Comparison of ENCODE assay signal across 1 cellular context in the genomic region with DNA sequence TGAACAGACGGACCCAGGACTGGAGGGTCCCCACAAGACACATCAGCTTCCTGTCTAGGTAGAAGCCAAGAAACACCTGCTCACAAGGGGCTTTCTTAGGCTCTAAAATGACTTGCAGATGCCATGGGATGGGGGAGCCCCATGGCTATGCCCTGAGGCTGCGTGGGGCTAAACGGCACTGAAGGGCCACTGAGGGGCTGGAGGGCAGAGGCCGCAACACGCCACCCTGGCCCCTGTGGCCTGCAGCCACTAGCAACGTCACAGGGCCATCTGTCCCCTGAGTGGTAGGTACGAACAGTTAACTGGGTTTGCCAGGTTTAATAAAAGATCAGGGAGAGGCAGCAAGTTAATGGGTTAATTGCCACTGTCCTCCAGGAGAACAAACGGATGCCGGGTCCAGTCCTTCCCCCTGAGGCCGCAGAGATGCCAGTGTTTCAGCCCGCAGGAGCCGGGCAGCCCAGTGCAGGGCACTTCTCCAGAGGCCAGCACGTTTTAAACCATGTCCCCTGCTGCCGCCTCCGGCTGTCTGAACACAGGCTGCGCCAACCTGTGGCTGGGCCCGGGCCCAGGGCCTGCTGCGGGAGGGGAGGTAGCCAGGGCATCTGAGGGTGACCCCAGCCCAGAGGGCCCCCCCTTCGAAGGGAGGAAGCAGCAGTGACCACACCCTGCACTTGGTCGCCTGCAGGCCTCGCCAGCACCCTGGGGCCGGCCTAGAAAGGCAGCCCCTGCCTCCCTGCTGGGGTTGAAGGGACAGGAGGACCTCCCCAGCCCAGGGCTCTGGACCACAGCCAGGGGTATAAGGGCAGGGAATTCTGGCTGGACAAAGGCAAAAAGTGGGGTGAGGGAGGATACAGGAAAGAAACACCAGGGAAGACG.
TF ChIP-seq lines count a peak whose summit lies in the region.

No MANE protein-coding gene starts in this region.

TF ChIP-seq in SK-N-SH, 30 proteins besides CTCF, POLR2A, EP300 and RAD21 (continued from another document):
- no peak for TF ChIP-seq ZBTB33 (IDR thresholded peaks at IDR 0.05; ENCODE audit: borderline replicate concordance, low read depth)
- TF ChIP-seq NRF1 (IDR thresholded peaks at IDR 0.05; ENCODE audit: low read depth, low read length), result no peak
- TF ChIP-seq GATA2 (CRISPR knock-in tag; IDR thresholded peaks at IDR 0.05), result no peak
- TF ChIP-seq YY1 (IDR thresholded peaks at IDR 0.05; ENCODE audit: low read depth), result no peak
- no peak for TF ChIP-seq USF2 (IDR thresholded peaks at IDR 0.05; ENCODE audit: borderline replicate concordance, low read depth, low read length)
